9 cellular contexts compared by ENCODE assay signal in the genomic region with DNA sequence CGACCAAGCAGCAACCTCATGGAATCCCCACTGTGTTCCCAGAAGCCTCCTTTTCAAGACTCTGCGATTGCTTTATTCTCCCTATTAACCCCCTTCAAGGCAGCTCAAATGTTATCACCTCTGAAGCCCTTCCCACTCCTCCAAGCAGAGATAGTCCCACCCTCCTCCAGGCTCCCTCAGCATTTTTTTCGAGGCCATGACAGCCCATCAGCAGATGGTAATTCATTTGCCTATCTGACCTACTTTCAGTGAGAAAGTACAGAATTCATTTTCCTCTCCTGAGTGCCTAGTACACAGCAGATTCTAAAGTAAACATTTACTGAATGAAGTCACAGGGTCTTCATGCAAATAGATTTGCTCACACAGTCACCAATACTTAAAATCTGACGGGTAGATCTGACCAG. TPM values are rescaled to one million over a fixed set of nuclear protein-coding genes. Genes with fewer than 3 reads are reported as not detected.
DNase-seq lines count a peak whose midpoint lies in the region; ATAC-seq, FAIRE-seq and TF ChIP-seq lines count a peak whose summit lies in the region.
"Had no signal": no experiment of that assay in that cellular context is flagged by ENCODE, and none has a peak within 500 bp of the region (broad histone marks: within the 10 kb centered on the region; RNA-seq: fewer than 3 reads in every experiment).

No MANE protein-coding gene starts in this region.

- H3K23ac ChIP-seq in H1 (ENCODE audit: insufficient read length): no peak overlapping the region

- no peaks in the 10 kb centered on the region for H3K9me2 ChIP-seq in PC-9 (ENCODE audit: insufficient read depth)

- H3K36me3 ChIP-seq in H1 (ENCODE audit: control insufficient read depth in 2 of 4, insufficient read depth in 4 of 4, low read length in 3 of 4): no peaks in the 10 kb centered on the region
- H3K36me3 ChIP-seq in PC-9 (ENCODE audit: low read depth): peaks cover 2% of the 10 kb centered on the region; the same call in 1 of the 2 replicates

- no peak overlapping the region for H4K8ac ChIP-seq in H1 (ENCODE audit: extremely low read depth, insufficient read depth, low read length)

- peaks cover 2 to 8% (median 5%) of the 10 kb centered on the region in 4 experiments; a peak in 5 of 7 replicates for H3K4me1 ChIP-seq in H1 (replicated peaks in 1 of 4; ENCODE audit: control insufficient read depth in 3 of 4, insufficient read depth in 4 of 4, low read length in 3 of 4)
- H3K4me1 ChIP-seq in PC-9 (replicated peaks; ENCODE audit: insufficient read depth): no peaks in the 10 kb centered on the region

- POLR2A ChIA-PET in H1 (lab: Charles Lee; ENCODE audit: partially characterized antibody): interaction anchor here (0.5 to 1.1 kb wide), 2 partner anchors 21 to 24 kb away, joined by 3 to 6 read pairs; no protein-coding TSS in a partner anchor
- POLR2A ChIA-PET in PC-9 (lab: Charles Lee; ENCODE audit: unreplicated experiment): no interaction called here

- H2BK20ac ChIP-seq in H1 (ENCODE audit: low read length): no peak overlapping the region

- no peak overlapping the region for H3K14ac ChIP-seq in H1 (ENCODE audit: insufficient read length)

- H3K79me1 ChIP-seq in H1 (ENCODE audit: low read depth, low read length): peaks cover 5% of the 10 kb centered on the region; the same call in 1 of the 2 replicates

- H4K20me1 ChIP-seq in H1 (replicated peaks in 1 of 2; ENCODE audit: control insufficient read depth in 1 of 2, insufficient read depth in 2 of 2, low read length in 2 of 2): peaks cover 0 to 3% of the 10 kb centered on the region in 2 experiments
- peaks cover 8% of the 10 kb centered on the region for H4K20me1 ChIP-seq in PC-9 (ENCODE audit: insufficient read depth)

- peak overlapping the region; percentile 70 for H3K27ac Mint-ChIP-seq in nephron progenitor cell

- H3K56ac ChIP-seq in H1 (replicated peaks; ENCODE audit: insufficient read length, low read depth, low read length): no peak overlapping the region

- no peaks in the 10 kb centered on the region for H3K27me3 Mint-ChIP-seq in nephron progenitor cell (ENCODE audit: low read depth, poor library complexity)

- BruUV-seq in PC-9 (replicated peaks; lab: Mats Ljungman, UMichigan): no TSS peak

- H2BK120ac ChIP-seq in H1 (replicated peaks; ENCODE audit: low read depth, low read length): no peak overlapping the region

- TF ChIP-seq POLR2A in H1 (IDR thresholded peaks at IDR 0.05; ENCODE audit: control extremely low read depth in 1 of 2, low read depth in 2 of 2, low read length in 2 of 2): no peak

- no peak overlapping the region for H3K18ac ChIP-seq in H1 (ENCODE audit: extremely low read depth, low read length)

- peaks cover 0 to 11% of the 10 kb centered on the region in 2 experiments; a peak in 2 of 4 replicates for H3K79me2 ChIP-seq in H1 (ENCODE audit: control insufficient read depth in 1 of 2, insufficient read depth in 2 of 2, low read length in 2 of 2)
- H3K79me2 ChIP-seq in PC-9 (ENCODE audit: low read depth): peaks cover 12% of the 10 kb centered on the region

- no peak overlapping the region for H2AFZ ChIP-seq in H1 (ENCODE audit: low read length)
- no peak overlapping the region for H2AFZ ChIP-seq in PC-9

- CTCF ChIA-PET in H1 (lab: Charles Lee; ENCODE audit: partially characterized antibody): interaction anchor here (0.6 to 0.8 kb wide), 2 partner anchors 10 to 27 kb away, joined by 3 to 4 read pairs; no protein-coding TSS in a partner anchor
- CTCF ChIA-PET in PC-9 (lab: Charles Lee): no interaction called here

- no peaks in the 10 kb centered on the region for H3K27me3 ChIP-seq in H1 (replicated peaks in 1 of 4; ENCODE audit: control insufficient read depth in 3 of 4, extremely low read depth in 1 of 4, insufficient read depth in 3 of 4, low read length in 3 of 4)
- H3K27me3 ChIP-seq in PC-9 (ENCODE audit: insufficient read depth, low read depth): no peaks in the 10 kb centered on the region

- no peaks in the 10 kb centered on the region; the same call in 1 of the 2 replicates for H3F3A ChIP-seq in PC-9 (ENCODE audit: insufficient read depth, low read depth)

- DNase-seq in NCI-H1436 (lab: John Stamatoyannopoulos, UW): peak; percentile 15
- no peak for DNase-seq in H1 (ENCODE audit: low read depth in 1 of 2, low spot score in 2 of 2)
- no peak for DNase-seq in nephron progenitor cell
- no peak for DNase-seq in 8988T
- no peak for DNase-seq in PC-9
- DNase-seq in HK-2 (ENCODE audit: unreplicated experiment): no peak
- no peak for DNase-seq in ecto neural progenitor cell (ENCODE audit: low spot score)
- DNase-seq: stimulated activated naive CD8-positive, alpha-beta T cell treated with anti-CD3 and anti-CD28 coated beads, Interleukin-15, Interleukin-2, amounts not matched to agents 100 U/mL and 50 U/mL, for 24 hours had no signal

- H3K27ac ChIP-seq in H1 (ENCODE audit: low read depth, low read length) (no peak overlapping the region), PC-9 (no peak overlapping the region)

- H3K4me3 ChIP-seq in H1 (ENCODE audit: extremely low read depth in 1 of 4, insufficient read depth in 2 of 4, low read depth in 3 of 4, low read length in 4 of 4): peak overlapping the region in 1 of 4 experiments; percentile 12; a peak in 1 of 8 replicates
- no peak overlapping the region for H3K4me3 ChIP-seq in PC-9

- peaks cover 47% of the 10 kb centered on the region for H3K36me3 Mint-ChIP-seq in nephron progenitor cell (ENCODE audit: low read depth)

- no peak overlapping the region for H2BK15ac ChIP-seq in H1 (ENCODE audit: low read length)

- WGBS in H1 (ENCODE audit: extremely low coverage in 1 of 2, insufficient coverage in 1 of 2, insufficient read length in 1 of 2, insufficient replicate concordance in 2 of 2, low coverage in 1 of 2, low lambda C conversion rate in 2 of 2, missing lambda C conversion rate in 1 of 2), 2 experiments: 34% methylated on average over 4 of the region's 4 CpGs; no CpG with 5 or more reads in 1 of the 2 experiments

- ATAC-seq in GM18502 (IDR thresholded peaks at IDR 0.05; ENCODE audit: poor library complexity, unreplicated experiment): peak; percentile 48
- ATAC-seq: stimulated activated naive CD8-positive, alpha-beta T cell treated with anti-CD3 and anti-CD28 coated beads, Interleukin-15, Interleukin-2, amounts not matched to agents 100 U/mL and 50 U/mL, for 24 hours had no signal

- no peak overlapping the region for H2BK12ac ChIP-seq in H1 (ENCODE audit: low read depth, low read length)

- no peak overlapping the region for H2AK5ac ChIP-seq in H1 (ENCODE audit: low read depth, low read length)

- TF ChIP-seq CTCF in H1 (IDR thresholded peaks at IDR 0.05; ENCODE audit: control extremely low read depth in 1 of 3, insufficient read depth in 1 of 3, low read depth in 1 of 3, low read length in 3 of 3): no peak
- no peak for TF ChIP-seq CTCF in nephron progenitor cell (IDR thresholded peaks at IDR 0.05)
- no peak for TF ChIP-seq CTCF in PC-9 (conservative IDR thresholded peaks at IDR 0.05)

- H2BK5ac ChIP-seq in H1 (ENCODE audit: low read depth, low read length): no peak overlapping the region

- H3K4me3 Mint-ChIP-seq in nephron progenitor cell: no peak overlapping the region

- H3K4ac ChIP-seq in H1 (replicated peaks; ENCODE audit: insufficient read length, low read depth, low read length): no peak overlapping the region

- no peak overlapping the region for H4K91ac ChIP-seq in H1 (replicated peaks; ENCODE audit: insufficient read length, low read length)

- intact Hi-C loops in PC-9 (cut with micrococcal nuclease; ENCODE audit: unreplicated experiment): no loop called here

- peak; percentile 95 for FAIRE-seq in H1 (lab: Jason Lieb, UNC)

- 0 out of 4 replicates have a peak overlapping the region, but pooled peaks of 1 of the 2 experiments have one; percentile 15 for H3K4me2 ChIP-seq in H1 (ENCODE audit: insufficient read depth in 1 of 2, low read depth in 2 of 2, low read length in 2 of 2)
- H3K4me2 ChIP-seq in PC-9: no peak overlapping the region

- H4K5ac ChIP-seq in H1 (ENCODE audit: insufficient read length, low read depth, low read length): no peak overlapping the region

- H3K23me2 ChIP-seq in H1 (ENCODE audit: low read depth, low read length): no peaks in the 10 kb centered on the region

- no peak overlapping the region for H3K9ac ChIP-seq in H1 (replicated peaks in 1 of 4; ENCODE audit: extremely low read depth in 1 of 4, low read depth in 3 of 4, low read length in 3 of 4)

- H3K9me3 Mint-ChIP-seq in nephron progenitor cell: peaks cover 21% of the 10 kb centered on the region

- no peak for TF ChIP-seq EP300 in H1 (IDR thresholded peaks at IDR 0.05; ENCODE audit: borderline replicate concordance in 1 of 2, low read depth in 2 of 2, low read length in 2 of 2)

- peaks cover 16% of the 10 kb centered on the region for H3K4me1 Mint-ChIP-seq in nephron progenitor cell

- H3K9me3 ChIP-seq in H1 (ENCODE audit: insufficient read depth in 2 of 2, low read depth in 1 of 2, low read length in 1 of 2) (no peaks in the 10 kb centered on the region), PC-9 (ENCODE audit: insufficient read depth, low read depth) (peaks cover under 1% of the 10 kb centered on the region; the same call in 1 of the 2 replicates)

- no peak for TF ChIP-seq RAD21 in H1 (IDR thresholded peaks at IDR 0.05 in 1 of 2, conservative IDR thresholded peaks at IDR 0.05 in 1 of 2; ENCODE audit: low read depth in 2 of 2, low read length in 2 of 2)

TF ChIP-seq in H1, 55 proteins besides CTCF, POLR2A, EP300 and RAD21 (continues in another document):
- TF ChIP-seq EGR1 (IDR thresholded peaks at IDR 0.05; ENCODE audit: borderline replicate concordance, low read depth, low read length) (no peak), SP4 (IDR thresholded peaks at IDR 0.05; ENCODE audit: low read length) (no peak), TEAD4 (IDR thresholded peaks at IDR 0.05; ENCODE audit: low read depth, low read length) (no peak), MAX (IDR thresholded peaks at IDR 0.05) (no peak), KDM4A (IDR thresholded peaks at IDR 0.05; ENCODE audit: low read depth, low read length, severe bottlenecking) (no peak), TCF12 (IDR thresholded peaks at IDR 0.05; ENCODE audit: low read depth, low read length) (no peak), SIN3A (conservative IDR thresholded peaks at IDR 0.05 in 1 of 2, IDR thresholded peaks at IDR 0.05 in 1 of 2; ENCODE audit: low read depth in 1 of 2, low read length in 2 of 2) (no peak)

RNA-seq across cellular contexts. Expression of gene HERPUD2, which starts 47.8 kb away (rescaled TPM):
- total RNA-seq in H1 (2021; fragmentation: NEBNext Ultra II Directional; extraction: Animal tissue kit (Norgen Biotek cat#: 25700)): 15.6 and 18.3 TPM in 2 replicates
- 27.3 and 28.7 TPM in 2 replicates for polyA plus RNA-seq in H1 (2011; rRNA removed)
- polyA plus RNA-seq in H1 (2011; cell fraction: cytosol; rRNA removed): 23.1 TPM
- polyA plus RNA-seq in H1 (2011; cell fraction: nucleus; rRNA removed): 32.2 TPM
- polyA plus RNA-seq in H1 (2012, experiment 1 of 2): 11.1 to 19.8 TPM (median 14.7 TPM) in 4 replicates
- polyA plus RNA-seq in H1 (2012, experiment 2 of 2): 4.5 TPM
- 15.0 TPM for polyA plus RNA-seq in H1 (2013, experiment 1 of 2)
- polyA plus RNA-seq in H1 (2013, experiment 2 of 2): 16.9 TPM
- polyA minus RNA-seq in H1 (2011; rRNA and poly(A)+ RNA removed): 77.2 and 77.4 TPM in 2 replicates
- polyA minus RNA-seq in H1 (2011; cell fraction: cytosol; rRNA and poly(A)+ RNA removed): 26.1 TPM
- 49.5 TPM for polyA minus RNA-seq in H1 (2011; cell fraction: nucleus; rRNA and poly(A)+ RNA removed)
- 33.8 and 53.4 TPM in 2 replicates for total RNA-seq in PC-9 (2021)
